Comparison of ENCODE assay signal across 1 cellular context in genomic region chr10:70886921-70887665, GRCh38.
TF ChIP-seq lines count a peak whose summit lies in the region.

No MANE protein-coding gene starts in this region.

TF ChIP-seq in K562, 482 proteins besides CTCF, POLR2A, EP300 and RAD21 (continued from another document):
- TF ChIP-seq LCOR (CRISPR knock-in tag; IDR thresholded peaks at IDR 0.05) (no peak), RHOXF2B (CRISPR knock-in tag; conservative IDR thresholded peaks at IDR 0.05) (no peak), JUN (IDR thresholded peaks at IDR 0.05; ENCODE audit: borderline replicate concordance, low read depth, low read length) (no peak), JUN (CRISPR knock-in tag; IDR thresholded peaks at IDR 0.05; ENCODE audit: borderline replicate concordance) (no peak), ZNF133 (CRISPR knock-in tag; IDR thresholded peaks at IDR 0.05) (no peak), HNRNPK (IDR thresholded peaks at IDR 0.05; ENCODE audit: low read depth, low read length, poor library complexity, severe bottlenecking) (no peak), ZNF197 (CRISPR knock-in tag; IDR thresholded peaks at IDR 0.05; ENCODE audit: low read depth) (no peak), ZNF764 (CRISPR knock-in tag; IDR thresholded peaks at IDR 0.05; ENCODE audit: low read depth) (no peak), SOX6 (IDR thresholded peaks at IDR 0.05) (no peak), TAF1 (IDR thresholded peaks at IDR 0.05; ENCODE audit: control insufficient read depth, extremely low read depth, insufficient read depth, low read length, severe bottlenecking) (peak; percentile 2)
